27 cellular contexts compared by ENCODE assay signal in the genomic region with DNA sequence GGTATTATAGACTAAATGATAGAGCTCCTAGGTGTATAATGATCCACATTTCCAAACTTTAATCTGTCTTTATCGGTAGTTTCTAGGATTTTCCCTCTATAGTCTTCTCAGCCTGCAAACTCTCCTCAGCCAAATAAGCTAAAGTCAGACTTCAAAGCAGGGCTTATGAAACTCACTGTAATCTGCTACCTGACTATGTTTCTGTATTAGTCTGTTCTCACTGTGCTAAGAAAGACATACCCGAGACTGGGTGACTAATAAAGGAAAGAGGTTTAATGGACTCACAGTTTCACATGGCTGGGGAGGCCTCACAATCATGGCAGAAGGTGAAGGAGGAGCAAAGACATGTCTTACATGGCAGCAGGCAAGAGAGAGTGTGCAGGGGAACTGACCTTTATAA.
"Had no signal": no experiment of that assay in that cellular context is flagged by ENCODE, and none has a peak within 500 bp of the region (broad histone marks: within the 10 kb centered on the region; RNA-seq: fewer than 3 reads in every experiment).

No MANE protein-coding gene starts in this region.

- H3K4me1 ChIP-seq: left ventricle myocardium inferior, pancreas, prostate gland, stomach, testis, thyroid gland, transverse colon, upper lobe of left lung, vagina had no signal

- ATAC-seq: mucosa of descending colon; naive thymus-derived CD4-positive, alpha-beta T cell; natural killer cell treated with Interleukin-12 subunit alpha and Interleukin-12 subunit beta and Interleukin-15 and Interleukin-18, amount 100 ng/mL, for 72 hours; pancreas; right cardiac atrium; sciatic nerve; stimulated activated naive B cell treated with anti-CD40 and anti-IgM and Interleukin-4, amounts not matched to agents 10 μg/mL and 1 μg/mL and 100 μg/mL, for 72 hours; stimulated activated naive CD8-positive, alpha-beta T cell treated with anti-CD3 and anti-CD28 coated beads, Interleukin-15, Interleukin-2, amounts not matched to agents 100 U/mL and 50 U/mL, for 24 hours had no signal

- DNase-seq: islet precursor cell; left ventricle myocardium inferior; midbrain; mucosa of descending colon; naive thymus-derived CD4-positive, alpha-beta T cell; nucleus accumbens; pancreas; posterior cingulate gyrus; retina; right cardiac atrium; stimulated activated CD4-positive, alpha-beta T cell treated with anti-CD3 and anti-CD28 coated beads, Interleukin-12 subunit alpha, Interleukin-12 subunit beta, amount 100 ng/mL, for 4 hours; stimulated activated CD4-positive, alpha-beta T cell treated with anti-CD3 and anti-CD28 coated beads, Interleukin-15, amount 100 ng/mL, for 24 hours; stimulated activated CD4-positive, alpha-beta T cell treated with anti-CD3 and anti-CD28 coated beads, Interleukin-2, amount 100 ng/mL, for 24 hours; stimulated activated CD4-positive, alpha-beta T cell treated with anti-CD3 and anti-CD28 coated beads, Interleukin-4, amount 100 ng/mL, for 1 hour; stimulated activated naive B cell treated with anti-CD40 and anti-IgM and Interleukin-4, amounts not matched to agents 10 μg/mL and 1 μg/mL and 100 μg/mL, for 72 hours; stimulated activated naive CD8-positive, alpha-beta T cell treated with anti-CD3 and anti-CD28 coated beads, Interleukin-15, Interleukin-2, amounts not matched to agents 100 U/mL and 50 U/mL, for 24 hours; stomach; testis; thyroid gland; transverse colon; upper lobe of left lung had no signal

- FAIRE-seq: pancreas had no signal

- H3K4me3 ChIP-seq: left ventricle myocardium inferior, lung, mucosa of descending colon, pancreas, prostate gland, skin epidermis, stomach, testis, thyroid gland, transverse colon, upper lobe of left lung, vagina had no signal

- H3K27ac ChIP-seq: left ventricle myocardium inferior, pancreas, prostate gland, skin epidermis, stomach, testis, thyroid gland, transverse colon, upper lobe of left lung, vagina had no signal

- H3K27me3 ChIP-seq: pancreas, stomach, testis, thyroid gland, transverse colon, upper lobe of left lung, vagina had no signal

- H3K9me3 ChIP-seq: pancreas, prostate gland, testis, thyroid gland, vagina had no signal

- H3K36me3 ChIP-seq: left ventricle myocardium inferior, pancreas, prostate gland, stomach, thyroid gland, transverse colon, upper lobe of left lung, vagina had no signal
